Comparison of ENCODE assay signal across 12 cellular contexts in the genomic region with DNA sequence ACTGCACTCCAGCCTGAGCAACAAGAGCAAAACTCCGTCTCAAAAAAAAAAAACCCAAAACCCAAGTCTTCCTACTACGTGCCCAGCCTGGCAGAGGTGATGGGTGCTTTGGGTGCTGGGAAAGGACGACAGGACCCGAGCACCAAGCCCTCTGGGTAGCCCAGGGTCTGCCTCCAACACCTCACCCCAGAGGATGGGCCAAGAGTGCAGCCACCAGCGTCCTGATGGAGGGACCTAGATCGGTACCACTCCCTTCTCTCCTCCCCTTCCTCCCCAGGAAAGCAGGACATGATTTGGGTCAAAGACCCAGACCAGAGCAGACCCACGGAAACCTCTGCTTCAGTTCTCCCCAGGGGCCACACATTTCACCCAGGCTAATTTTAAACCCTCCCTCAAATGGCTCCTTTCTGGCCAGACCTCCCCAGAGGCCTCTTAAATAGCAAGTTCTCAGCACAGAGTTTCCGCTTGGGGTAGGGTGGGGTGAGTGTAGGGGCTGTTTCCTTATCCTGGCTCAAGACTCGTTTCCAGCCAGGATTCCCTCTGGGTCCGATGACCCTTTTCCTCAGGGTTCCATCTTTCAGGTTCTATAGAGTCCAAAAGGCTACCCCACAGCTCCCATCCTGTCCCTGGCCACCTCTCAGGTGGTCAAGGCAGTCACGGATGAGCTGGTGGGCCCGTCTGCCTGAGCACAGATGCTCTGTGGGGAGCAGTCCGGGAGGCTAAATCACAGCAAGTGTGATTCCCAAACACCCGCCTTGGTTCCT. TPM values are rescaled to one million over a fixed set of nuclear protein-coding genes. Genes with fewer than 3 reads are reported as not detected.
DNase-seq lines count a peak whose midpoint lies in the region; ATAC-seq, FAIRE-seq and TF ChIP-seq lines count a peak whose summit lies in the region.
"Had no signal": no experiment of that assay in that cellular context is flagged by ENCODE, and none has a peak within 500 bp of the region (broad histone marks: within the 10 kb centered on the region; RNA-seq: fewer than 3 reads in every experiment).

No MANE protein-coding gene starts in this region.

- H3K36me3 ChIP-seq in colonic mucosa = no peaks in the 10 kb centered on the region

- DNase-seq in GM10248 (ENCODE audit: extremely low spot score) = peak; percentile 65
- DNase-seq in NCI-H1417 treated with DMSO at 0.1 percent for 48 hours (lab: John Stamatoyannopoulos, UW) = no peak
- DNase-seq in colonic mucosa = no peak
- no peak for DNase-seq in D721Med (ENCODE audit: insufficient read length, low spot score)
- DNase-seq: GF-D8, NCI-H187 had no signal

- H3K27ac ChIP-seq in layer of hippocampus (ENCODE audit: low read depth, low read length) (peak overlapping the region; percentile 30), colonic mucosa (no peak overlapping the region)

- H3K27me3 ChIP-seq in layer of hippocampus (ENCODE audit: control insufficient read depth, insufficient read depth, low read length) (no peaks in the 10 kb centered on the region), colonic mucosa (no peaks in the 10 kb centered on the region)

- H3K9me3 ChIP-seq in colonic mucosa = no peaks in the 10 kb centered on the region

- POLR2A ChIA-PET in GM10248 (lab: Yijun Ruan, JAX) = no interaction called here

- no peak for FAIRE-seq in D721Med (lab: Jason Lieb, UNC)

- TF ChIP-seq CTCF in GM10248 (IDR thresholded peaks at IDR 0.05; ENCODE audit: control extremely low read depth, extremely low read depth, low read depth, missing control alignments) (no peak), colonic mucosa (IDR thresholded peaks at IDR 0.05) (no peak), D721Med (IDR thresholded peaks at IDR 0.05; ENCODE audit: insufficient read depth, missing control alignments) (no peak)

- H3K9ac ChIP-seq in colonic mucosa (ENCODE audit: low read depth in 2 of 2, low read length in 2 of 2) = no peak overlapping the region

- no peaks in the 10 kb centered on the region for H3K4me1 ChIP-seq in colonic mucosa

- intact Hi-C loops in colonic mucosa (cut with DNase I) = no loop called here

- ATAC-seq in GM21381 (IDR thresholded peaks at IDR 0.05; ENCODE audit: unreplicated experiment) (peak; percentile 57), HG03521 (IDR thresholded peaks at IDR 0.05; ENCODE audit: unreplicated experiment) (peak; percentile 43), HG02623 (IDR thresholded peaks at IDR 0.05; ENCODE audit: unreplicated experiment) (no peak)

- CTCF ChIA-PET in GM10248 (lab: Yijun Ruan, JAX) = interaction anchor here (1.0 to 3.7 kb wide), 5 partner anchors 27 to 323 kb away, joined by 3 to 15 read pairs (median 3); no protein-coding TSS in a partner anchor

- no peak overlapping the region for H3K4me3 ChIP-seq in colonic mucosa

RNA-seq across cellular contexts. Expression of a gene that starts 20.5 kb away (rescaled TPM):
- 10 to 100 TPM in 1 of 2 donors, 1 to 10 TPM in 1; 1.3 to 14.5 TPM for total RNA-seq in colonic mucosa
- total RNA-seq: HT-29; T-helper 2 cell treated with Interferon-gamma antibody and Interleukin-4, amounts not matched to agents 100 ng/mL and 5 ng/mL, for 36 hours had no signal
